10 cellular contexts compared by ENCODE assay signal in genomic region chr10:110368002-110368401, GRCh38.
A peak's percentile ranks its signal among the peaks of the same experiment; 100 is the strongest.
DNase-seq lines count a peak whose midpoint lies in the region; ATAC-seq and TF ChIP-seq lines count a peak whose summit lies in the region.
"Had no signal": no experiment of that assay in that cellular context is flagged by ENCODE, and none has a peak within 500 bp of the region (broad histone marks: within the 10 kb centered on the region; RNA-seq: fewer than 3 reads in every experiment).

No MANE protein-coding gene starts in this region.

- no peak for TF ChIP-seq CTCF in mucosa of descending colon (IDR thresholded peaks at IDR 0.05)

- POLR2A ChIA-PET in activated CD4-positive, alpha-beta T cell treated with anti-CD3 and anti-CD28 coated beads for 36 hours (lab: Charles Lee) = interaction anchor here (0.6 to 0.9 kb wide), 3 partner anchors 13 to 162 kb away, joined by 3 to 5 read pairs (median 4); no protein-coding TSS in a partner anchor

- H3K27me3 Mint-ChIP-seq in activated CD4-positive, alpha-beta T cell treated with anti-CD3 and anti-CD28 coated beads for 36 hours = no peaks in the 10 kb centered on the region

- H3K79me1 ChIP-seq in mesenchymal stem cell (replicated peaks; ENCODE audit: low read length, poor library complexity, severe bottlenecking) = no peaks in the 10 kb centered on the region

- H3K4me2 ChIP-seq in mesenchymal stem cell (ENCODE audit: low read length, poor library complexity, severe bottlenecking) = no peak overlapping the region

- H3K4me3 Mint-ChIP-seq in activated CD4-positive, alpha-beta T cell treated with anti-CD3 and anti-CD28 coated beads for 36 hours = no peak overlapping the region

- peaks cover 70% of the 10 kb centered on the region for H3K4me1 Mint-ChIP-seq in activated CD4-positive, alpha-beta T cell treated with anti-CD3 and anti-CD28 coated beads for 36 hours

- WGBS in mesenchymal stem cell = 0% methylated on average over 4 of the region's 4 CpGs

- no peak overlapping the region for H2AK5ac ChIP-seq in mesenchymal stem cell (ENCODE audit: low read length, severe bottlenecking)

- no peaks in the 10 kb centered on the region for H3K36me3 ChIP-seq in mesenchymal stem cell (ENCODE audit: control insufficient read depth in 1 of 2, insufficient read depth in 2 of 2, low read depth in 1 of 2, low read length in 2 of 2)
- no peaks in the 10 kb centered on the region for H3K36me3 ChIP-seq in mucosa of descending colon (ENCODE audit: low read depth)

- H2BK15ac ChIP-seq in mesenchymal stem cell (ENCODE audit: low read depth, poor library complexity, severe bottlenecking) = no peak overlapping the region

- no peaks in the 10 kb centered on the region for H3K36me3 Mint-ChIP-seq in activated CD4-positive, alpha-beta T cell treated with anti-CD3 and anti-CD28 coated beads for 36 hours (ENCODE audit: low read depth)

- no peak overlapping the region for H4K91ac ChIP-seq in mesenchymal stem cell (ENCODE audit: low read length)

- H3K9ac ChIP-seq in mesenchymal stem cell (ENCODE audit: low read length) = no peak overlapping the region

- peak; percentile 27 for DNase-seq in activated CD4-positive, alpha-beta T cell treated with anti-CD3 and anti-CD28 coated beads for 36 hours
- DNase-seq in activated CD4-positive, alpha-beta T cell treated with anti-CD3 and anti-CD28 coated beads for 1 hour = no peak
- DNase-seq in HT1080 (ENCODE audit: low read depth) = peak; percentile 68
- DNase-seq in mesenchymal stem cell = peak; percentile 62
- DNase-seq in GF-D8 (lab: John Stamatoyannopoulos, UW) = no peak
- DNase-seq in mucosa of descending colon = no peak
- DNase-seq: activated CD8-positive, alpha-beta memory T cell treated with anti-CD3 and anti-CD28 coated beads, Interleukin-2, amount 50 U/mL, for 4 hours; mesendoderm had no signal

- H3K23ac ChIP-seq in mesenchymal stem cell (ENCODE audit: low read length in 2 of 2) = no peak overlapping the region

- no peaks in the 10 kb centered on the region for H3K9me3 Mint-ChIP-seq in activated CD4-positive, alpha-beta T cell treated with anti-CD3 and anti-CD28 coated beads for 36 hours (ENCODE audit: low read depth)

- intact Hi-C loops in activated CD4-positive, alpha-beta T cell treated with anti-CD3 and anti-CD28 coated beads for 36 hours (cut with DNase I, micrococcal nuclease) = no loop called here
- intact Hi-C loops in mucosa of descending colon (cut with DNase I, micrococcal nuclease) = no loop called here

- H3K27ac Mint-ChIP-seq in activated CD4-positive, alpha-beta T cell treated with anti-CD3 and anti-CD28 coated beads for 36 hours = no peak overlapping the region

- peaks cover 21% of the 10 kb centered on the region for H3K4me1 ChIP-seq in mesenchymal stem cell (ENCODE audit: control insufficient read depth, insufficient read depth, low read depth, low read length)
- H3K4me1 ChIP-seq in mucosa of descending colon (ENCODE audit: low read depth) = no peaks in the 10 kb centered on the region

- CTCF ChIA-PET in activated CD4-positive, alpha-beta T cell treated with anti-CD3 and anti-CD28 coated beads for 36 hours (lab: Charles Lee) = interaction anchor here (0.6 to 6.3 kb wide), 4 partner anchors 9 to 44 kb away, joined by 3 to 35 read pairs (median 8); no protein-coding TSS in a partner anchor

- H2BK12ac ChIP-seq in mesenchymal stem cell (ENCODE audit: low read length in 2 of 2) = no peak overlapping the region

- no peak overlapping the region for H2AFZ ChIP-seq in mesenchymal stem cell (ENCODE audit: low read depth, low read length)

- H3K4me3 ChIP-seq in mesenchymal stem cell (ENCODE audit: insufficient read depth in 1 of 2, low read depth in 1 of 2, low read length in 2 of 2) = no peak overlapping the region
- no peak overlapping the region for H3K4me3 ChIP-seq in mucosa of descending colon

- no peak for ATAC-seq in activated CD4-positive, alpha-beta T cell treated with anti-CD3 and anti-CD28 coated beads for 36 hours
- ATAC-seq in GM21737 (IDR thresholded peaks at IDR 0.05; ENCODE audit: unreplicated experiment) = peak; percentile 65
- ATAC-seq in GM19452 (IDR thresholded peaks at IDR 0.05; ENCODE audit: unreplicated experiment) = no peak
- ATAC-seq in mucosa of descending colon = no peak

- no peak overlapping the region for H3K18ac ChIP-seq in mesenchymal stem cell (ENCODE audit: low read depth in 1 of 2, low read length in 2 of 2)

- no peak overlapping the region for H4K8ac ChIP-seq in mesenchymal stem cell (ENCODE audit: low read length)

- H3K9me3 ChIP-seq in mesenchymal stem cell (ENCODE audit: control insufficient read depth, low read length) = no peaks in the 10 kb centered on the region
- H3K9me3 ChIP-seq in mucosa of descending colon = no peaks in the 10 kb centered on the region

- no peak overlapping the region for H2BK5ac ChIP-seq in mesenchymal stem cell (ENCODE audit: low read depth, low read length, poor library complexity, severe bottlenecking)

- H2BK120ac ChIP-seq in mesenchymal stem cell (ENCODE audit: low read depth, low read length) = no peak overlapping the region

- no peak overlapping the region for H3K14ac ChIP-seq in mesenchymal stem cell (ENCODE audit: low read length in 2 of 2)

- H3K4ac ChIP-seq in mesenchymal stem cell (ENCODE audit: low read depth in 1 of 2, low read length in 2 of 2) = no peak overlapping the region

- H3K27ac ChIP-seq in mesenchymal stem cell (ENCODE audit: low read length, poor library complexity, severe bottlenecking) = no peak overlapping the region

- H3K27me3 ChIP-seq in mesenchymal stem cell (ENCODE audit: control insufficient read depth in 1 of 2, insufficient read depth in 1 of 2, low read length in 2 of 2) = no peaks in the 10 kb centered on the region

Comparison
In these comparisons a context has a peak if more than half of its experiments do, and no peak if none do; other contexts are left out.
1. DNase-seq: peak in activated CD4-positive, alpha-beta T cell treated with anti-CD3 and anti-CD28 coated beads for 36 hours (single experiment), HT1080 (single experiment) and mesenchymal stem cell (single experiment); none in activated CD4-positive, alpha-beta T cell treated with anti-CD3 and anti-CD28 coated beads for 1 hour (single experiment), GF-D8 (single experiment) and mucosa of descending colon (0 of 3).